ENCODE assay signal across 23 cellular contexts in genomic region chr22:26496456-26496855, GRCh38.
"Had no signal": no experiment of that assay in that cellular context is flagged by ENCODE, and none has a peak within 500 bp of the region (broad histone marks: within the 10 kb centered on the region; RNA-seq: fewer than 3 reads in every experiment).

No MANE protein-coding gene starts in this region.

- DNase-seq: islet precursor cell; left ventricle myocardium inferior; midbrain; mucosa of descending colon; naive thymus-derived CD4-positive, alpha-beta T cell; ovary; right lobe of liver; stimulated activated CD4-positive, alpha-beta T cell treated with anti-CD3 and anti-CD28 coated beads, Interleukin-12 subunit alpha, Interleukin-12 subunit beta, amount 100 ng/mL, for 4 hours; stimulated activated CD4-positive, alpha-beta T cell treated with anti-CD3 and anti-CD28 coated beads, Interleukin-15, amount 100 ng/mL, for 24 hours; stimulated activated CD4-positive, alpha-beta T cell treated with anti-CD3 and anti-CD28 coated beads, Interleukin-2, amount 100 ng/mL, for 24 hours; stimulated activated CD4-positive, alpha-beta T cell treated with anti-CD3 and anti-CD28 coated beads, Interleukin-4, amount 100 ng/mL, for 1 hour; stimulated activated naive B cell treated with anti-CD40 and anti-IgM and Interleukin-4, amounts not matched to agents 10 μg/mL and 1 μg/mL and 100 μg/mL, for 72 hours; stimulated activated naive CD8-positive, alpha-beta T cell treated with anti-CD3 and anti-CD28 coated beads, Interleukin-15, Interleukin-2, amounts not matched to agents 100 U/mL and 50 U/mL, for 24 hours; stomach; testis; thyroid gland; transverse colon; upper lobe of left lung had no signal

- H3K27ac Mint-ChIP-seq: natural killer cell treated with Interleukin-12 subunit alpha and Interleukin-12 subunit beta and Interleukin-15 and Interleukin-18, amount 100 ng/mL, for 72 hours had no signal

- ATAC-seq: mucosa of descending colon; naive thymus-derived CD4-positive, alpha-beta T cell; natural killer cell treated with Interleukin-12 subunit alpha and Interleukin-12 subunit beta and Interleukin-15 and Interleukin-18, amount 100 ng/mL, for 72 hours; stimulated activated naive B cell treated with anti-CD40 and anti-IgM and Interleukin-4, amounts not matched to agents 10 μg/mL and 1 μg/mL and 100 μg/mL, for 72 hours; stimulated activated naive CD8-positive, alpha-beta T cell treated with anti-CD3 and anti-CD28 coated beads, Interleukin-15, Interleukin-2, amounts not matched to agents 100 U/mL and 50 U/mL, for 24 hours had no signal

- H3K36me3 ChIP-seq: ovary had no signal

- H3K4me1 ChIP-seq: right atrium auricular region, right lobe of liver, stomach, thyroid gland, transverse colon, upper lobe of left lung had no signal

- H3K27ac ChIP-seq: hepatocyte, left ventricle myocardium inferior, ovary, right atrium auricular region, right lobe of liver, stomach, testis, thyroid gland, transverse colon, upper lobe of left lung had no signal

- H3K9me3 ChIP-seq: left ventricle myocardium inferior, mucosa of descending colon, ovary, right atrium auricular region, right lobe of liver, stomach, testis, thyroid gland, transverse colon, upper lobe of left lung had no signal

- H3K27me3 ChIP-seq: hepatocyte, ovary, right atrium auricular region, right lobe of liver, stomach, testis, thyroid gland, transverse colon, upper lobe of left lung had no signal

- H3K4me3 Mint-ChIP-seq: naive thymus-derived CD4-positive, alpha-beta T cell; natural killer cell treated with Interleukin-12 subunit alpha and Interleukin-12 subunit beta and Interleukin-15 and Interleukin-18, amount 100 ng/mL, for 72 hours; stimulated activated naive B cell treated with anti-CD40 and anti-IgM and Interleukin-4, amounts not matched to agents 10 μg/mL and 1 μg/mL and 100 μg/mL, for 72 hours had no signal

- H3K9me3 Mint-ChIP-seq: naive thymus-derived CD4-positive, alpha-beta T cell; natural killer cell treated with Interleukin-12 subunit alpha and Interleukin-12 subunit beta and Interleukin-15 and Interleukin-18, amount 100 ng/mL, for 72 hours; stimulated activated naive B cell treated with anti-CD40 and anti-IgM and Interleukin-4, amounts not matched to agents 10 μg/mL and 1 μg/mL and 100 μg/mL, for 72 hours had no signal

- H3K4me3 ChIP-seq: hepatocyte, left ventricle myocardium inferior, lung, mucosa of descending colon, ovary, right atrium auricular region, right lobe of liver, stomach, testis, thyroid gland, transverse colon, upper lobe of left lung had no signal

- H3K4me2 ChIP-seq: hepatocyte had no signal

- H3K27me3 Mint-ChIP-seq: naive thymus-derived CD4-positive, alpha-beta T cell; natural killer cell treated with Interleukin-12 subunit alpha and Interleukin-12 subunit beta and Interleukin-15 and Interleukin-18, amount 100 ng/mL, for 72 hours; progenitor cell of endocrine pancreas; stimulated activated naive B cell treated with anti-CD40 and anti-IgM and Interleukin-4, amounts not matched to agents 10 μg/mL and 1 μg/mL and 100 μg/mL, for 72 hours had no signal
